In genomic region chr6:40472354-40472753, GRCh38 we compare ENCODE assay signal across 21 cellular contexts.
DNase-seq lines count a peak whose midpoint lies in the region; ATAC-seq lines count a peak whose summit lies in the region.
"Had no signal": no experiment of that assay in that cellular context is flagged by ENCODE, and none has a peak within 500 bp of the region (broad histone marks: within the 10 kb centered on the region; RNA-seq: fewer than 3 reads in every experiment).

No MANE protein-coding gene starts in this region.

- DNase-seq in DMS79 (lab: John Stamatoyannopoulos, UW) (peak; percentile 86), NCI-H1105 treated with DMSO at 0.1 percent for 48 hours (lab: John Stamatoyannopoulos, UW) (peak; percentile 97), NCI-H446 treated with DMSO at 0.1 percent for 48 hours (lab: John Stamatoyannopoulos, UW) (peak; percentile 45), SHP77 treated with DMSO at 0.1 percent for 48 hours (lab: John Stamatoyannopoulos, UW) (no peak), SW480 (ENCODE audit: low spot score) (no peak), GF-D8 (lab: John Stamatoyannopoulos, UW) (no peak)
- DNase-seq in central memory CD8-positive, alpha-beta T cell (ENCODE audit: low spot score in 2 of 2), result no peak
- DNase-seq in activated CD4-positive, alpha-beta T cell treated with anti-CD3 and anti-CD28 coated beads for 4 hours, result no peak
- DNase-seq: activated CD4-positive, alpha-beta T cell treated with anti-CD3 and anti-CD28 coated beads, Interleukin-2, amount 50 U/mL, for 1 hour; activated CD8-positive, alpha-beta memory T cell treated with anti-CD3 and anti-CD28 coated beads, Interleukin-2, amount 10 ng/mL, durations not matched to agents 7 days and 5 days; activated naive CD4-positive, alpha-beta T cell treated with Interleukin-2 at 50 U/mL for 16 hours; activated T-cell treated with anti-CD3 and anti-CD28 coated beads, Interleukin-2, amount 50 U/mL, for 72 hours; cortex of kidney; H9; left ventricle myocardium superior; midbrain; natural killer cell; NCI-H1048; SK-N-SH had no signal

- peaks cover 13% of the 10 kb centered on the region for H3K4me1 Mint-ChIP-seq in central memory CD8-positive, alpha-beta T cell
- H3K4me1 Mint-ChIP-seq: CD14-positive monocyte had no signal

- H3K4me3 Mint-ChIP-seq in central memory CD8-positive, alpha-beta T cell, result no peak overlapping the region
- H3K4me3 Mint-ChIP-seq: activated CD8-positive, alpha-beta memory T cell treated with anti-CD3 and anti-CD28 coated beads, Interleukin-2, amount 10 ng/mL, durations not matched to agents 7 days and 5 days; activated T-cell treated with anti-CD3 and anti-CD28 coated beads, Interleukin-2, amount 50 U/mL, for 72 hours; CD14-positive monocyte; H9; natural killer cell; type B pancreatic cell had no signal

- H3K36me3 Mint-ChIP-seq in central memory CD8-positive, alpha-beta T cell (ENCODE audit: insufficient read depth), result no peaks in the 10 kb centered on the region
- H3K36me3 Mint-ChIP-seq: activated CD8-positive, alpha-beta memory T cell treated with anti-CD3 and anti-CD28 coated beads, Interleukin-2, amount 10 ng/mL, durations not matched to agents 7 days and 5 days; CD14-positive monocyte; natural killer cell; type B pancreatic cell had no signal

- no peaks in the 10 kb centered on the region for H3K9me3 Mint-ChIP-seq in central memory CD8-positive, alpha-beta T cell
- H3K9me3 Mint-ChIP-seq: activated T-cell treated with anti-CD3 and anti-CD28 coated beads, Interleukin-2, amount 50 U/mL, for 72 hours; H9; natural killer cell; type B pancreatic cell had no signal

- ATAC-seq in central memory CD8-positive, alpha-beta T cell (replicated peaks; ENCODE audit: extremely low read depth, poor library complexity, severe bottlenecking), result no peak
- ATAC-seq: activated CD8-positive, alpha-beta memory T cell treated with anti-CD3 and anti-CD28 coated beads, Interleukin-2, amount 10 ng/mL, durations not matched to agents 7 days and 5 days; activated T-cell treated with anti-CD3 and anti-CD28 coated beads, Interleukin-2, amount 50 U/mL, for 72 hours; left ventricle myocardium superior; natural killer cell had no signal

- no peaks in the 10 kb centered on the region for H3K27me3 Mint-ChIP-seq in central memory CD8-positive, alpha-beta T cell

- peak overlapping the region; percentile 70 for H3K27ac Mint-ChIP-seq in central memory CD8-positive, alpha-beta T cell (ENCODE audit: low read depth)
- H3K27ac Mint-ChIP-seq: activated CD8-positive, alpha-beta memory T cell treated with anti-CD3 and anti-CD28 coated beads, Interleukin-2, amount 10 ng/mL, durations not matched to agents 7 days and 5 days; activated T-cell treated with anti-CD3 and anti-CD28 coated beads, Interleukin-2, amount 50 U/mL, for 72 hours; type B pancreatic cell had no signal

Comparison
In these comparisons a context has a peak if more than half of its experiments do, and no peak if none do; other contexts are left out.
1. DNase-seq: peak in DMS79 (single experiment), NCI-H1105 treated with DMSO at 0.1 percent for 48 hours (single experiment) and NCI-H446 treated with DMSO at 0.1 percent for 48 hours (single experiment); none in central memory CD8-positive, alpha-beta T cell (0 of 2), activated CD4-positive, alpha-beta T cell treated with anti-CD3 and anti-CD28 coated beads for 4 hours (0 of 2), SHP77 treated with DMSO at 0.1 percent for 48 hours (single experiment), SW480 (single experiment) and GF-D8 (single experiment).